8 cellular contexts compared by ENCODE assay signal in genomic region chr2:206800501-206801416, GRCh38. TPM values are rescaled to one million over a fixed set of nuclear protein-coding genes. Genes with fewer than 3 reads are reported as not detected.
DNase-seq lines count a peak whose midpoint lies in the region; ATAC-seq and TF ChIP-seq lines count a peak whose summit lies in the region.

No MANE protein-coding gene starts in this region.

- H3K27ac Mint-ChIP-seq in activated naive CD4-positive, alpha-beta T cell treated with anti-CD3 and anti-CD28 coated beads for 36 hours, result no peak overlapping the region

- WGBS in gastroesophageal sphincter (ENCODE audit: low coverage in 1 of 2), 2 donors, result 21 to 27% methylated on average over 11 to 12 of the region's 12 CpGs

- CTCF ChIA-PET in PC-9 (lab: Charles Lee), result interaction anchor here (0.6 to 1.5 kb wide), 4 partner anchors 672 to 907 kb away, joined by 3 read pairs; no protein-coding TSS in a partner anchor
- CTCF ChIA-PET in activated naive CD4-positive, alpha-beta T cell treated with anti-CD3 and anti-CD28 coated beads for 36 hours (lab: Charles Lee), result interaction anchor here (0.7 to 2.1 kb wide), 17 partner anchors 16 to 675 kb away, joined by 3 to 7 read pairs (median 4); no protein-coding TSS in a partner anchor

- no peaks in the 10 kb centered on the region for H3K9me2 ChIP-seq in PC-9 (ENCODE audit: insufficient read depth)

- TF ChIP-seq CTCF in PC-9 (conservative IDR thresholded peaks at IDR 0.05) (peak; percentile 74), gastroesophageal sphincter (IDR thresholded peaks at IDR 0.05) (peak; percentile 52 to 86 (median 78)), osteoblast (IDR thresholded peaks at IDR 0.05; ENCODE audit: extremely low read depth, low read depth, low read length) (peak; percentile 78)

- H3K36me3 ChIP-seq in PC-9 (ENCODE audit: low read depth) (no peaks in the 10 kb centered on the region), gastroesophageal sphincter (peaks cover 0 to 12% of the 10 kb centered on the region in 2 donors), osteoblast (ENCODE audit: insufficient read depth, low read length) (no peaks in the 10 kb centered on the region)

- no peaks in the 10 kb centered on the region for H3F3A ChIP-seq in PC-9 (ENCODE audit: insufficient read depth, low read depth)

- in situ Hi-C loops in KBM-7 (cut with MboI; ENCODE audit: low pct_unique_long_range_greater_than_20kb, low sequenced_read_pairs), result loop anchor here (25.0 kb wide), 1 partner anchor 662 kb away; no protein-coding TSS in a partner anchor

- no peak for TF ChIP-seq POLR2A in gastroesophageal sphincter (IDR thresholded peaks at IDR 0.05)

- H4K20me1 ChIP-seq in PC-9 (ENCODE audit: insufficient read depth) (no peaks in the 10 kb centered on the region), osteoblast (ENCODE audit: insufficient read depth, low read length) (no peaks in the 10 kb centered on the region)

- intact Hi-C loops in PC-9 (cut with micrococcal nuclease; ENCODE audit: unreplicated experiment), result loop anchor here (1.0 to 5.0 kb wide), 3 partner anchors 181 to 1272 kb away; no protein-coding TSS in a partner anchor
- intact Hi-C loops in activated naive CD4-positive, alpha-beta T cell treated with anti-CD3 and anti-CD28 coated beads for 36 hours (cut with micrococcal nuclease), result loop anchor here (1.0 to 2.0 kb wide), 6 partner anchors 107 to 673 kb away; no protein-coding TSS in a partner anchor

- DNase-seq in COLO829 (ENCODE audit: low spot score) (peak; percentile 66), KBM-7 (peak; percentile 76), PC-9 (peak; percentile 46 to 59), osteoblast (ENCODE audit: insufficient read length, low spot score, missing footprints) (no peak)
- DNase-seq in activated naive CD4-positive, alpha-beta T cell treated with anti-CD3 and anti-CD28 coated beads for 36 hours, result peak; percentile 70

- POLR2A ChIA-PET in PC-9 (lab: Charles Lee; ENCODE audit: unreplicated experiment), result no interaction called here

- no TSS peak for BruUV-seq in PC-9 (replicated peaks; lab: Mats Ljungman, UMichigan)

- H3K4me2 ChIP-seq in PC-9 (no peak overlapping the region), osteoblast (ENCODE audit: insufficient read depth, low read length) (peak overlapping the region; percentile 68)

- H2AFZ ChIP-seq in PC-9 (no peak overlapping the region), osteoblast (ENCODE audit: low read length) (no peak overlapping the region)

- no peak for TF ChIP-seq EP300 in gastroesophageal sphincter (IDR thresholded peaks at IDR 0.05)

- ATAC-seq in GM19467 (IDR thresholded peaks at IDR 0.05; ENCODE audit: unreplicated experiment) (peak; percentile 43), gastroesophageal sphincter (peak; percentile 72), HG02970 (IDR thresholded peaks at IDR 0.05; ENCODE audit: low FRiP score, unreplicated experiment) (no peak)

- H3K27me3 ChIP-seq in PC-9 (ENCODE audit: insufficient read depth, low read depth), result no peaks in the 10 kb centered on the region
- no peaks in the 10 kb centered on the region for H3K27me3 ChIP-seq in gastroesophageal sphincter
- H3K27me3 ChIP-seq in osteoblast (ENCODE audit: insufficient read depth, low read length), result no peaks in the 10 kb centered on the region

- no peaks in the 10 kb centered on the region for H3K36me3 Mint-ChIP-seq in activated naive CD4-positive, alpha-beta T cell treated with anti-CD3 and anti-CD28 coated beads for 36 hours (ENCODE audit: low read depth)

- peaks cover 31% of the 10 kb centered on the region for H3K4me1 Mint-ChIP-seq in activated naive CD4-positive, alpha-beta T cell treated with anti-CD3 and anti-CD28 coated beads for 36 hours (ENCODE audit: low read depth)

- H3K4me1 ChIP-seq in PC-9 (replicated peaks; ENCODE audit: insufficient read depth) (no peaks in the 10 kb centered on the region), gastroesophageal sphincter (peaks cover 0 to 38% (median 4%) of the 10 kb centered on the region in 3 donors), osteoblast (ENCODE audit: insufficient read depth, low read length) (peaks cover 3% of the 10 kb centered on the region)

- no peaks in the 10 kb centered on the region for H3K27me3 Mint-ChIP-seq in activated naive CD4-positive, alpha-beta T cell treated with anti-CD3 and anti-CD28 coated beads for 36 hours (ENCODE audit: low read depth)

- no peaks in the 10 kb centered on the region for H3K9me3 Mint-ChIP-seq in activated naive CD4-positive, alpha-beta T cell treated with anti-CD3 and anti-CD28 coated beads for 36 hours

- H3K79me2 ChIP-seq in PC-9 (ENCODE audit: low read depth), result no peaks in the 10 kb centered on the region
- H3K79me2 ChIP-seq in osteoblast (ENCODE audit: insufficient read depth, low read length), result no peaks in the 10 kb centered on the region

- H3K27ac ChIP-seq in PC-9 (no peak overlapping the region), gastroesophageal sphincter (peak overlapping the region in 2 of 4 donors; percentile 53 to 54), osteoblast (ENCODE audit: low read depth, low read length) (no peak overlapping the region)

- no peak overlapping the region for H3K4me3 Mint-ChIP-seq in activated naive CD4-positive, alpha-beta T cell treated with anti-CD3 and anti-CD28 coated beads for 36 hours

- no peak overlapping the region for H3K4me3 ChIP-seq in PC-9
- no peak overlapping the region for H3K4me3 ChIP-seq in gastroesophageal sphincter
- H3K4me3 ChIP-seq in osteoblast (ENCODE audit: insufficient read depth, low read length), result no peak overlapping the region

- H3K9me3 ChIP-seq in PC-9 (ENCODE audit: insufficient read depth, low read depth) (no peaks in the 10 kb centered on the region), gastroesophageal sphincter (no peaks in the 10 kb centered on the region), osteoblast (ENCODE audit: low read depth, low read length) (no peaks in the 10 kb centered on the region)

RNA-seq across cellular contexts. Expression of gene FASTKD2, which starts 35.4 kb away (rescaled TPM):
- total RNA-seq in PC-9 (2021) (12.0 and 12.1 TPM in 2 replicates), gastroesophageal sphincter (10 to 100 TPM; 24.1 to 41.2 (median 31.8) TPM), osteoblast (35.8 and 39.2 TPM in 2 replicates)
- total RNA-seq in activated naive CD4-positive, alpha-beta T cell treated with anti-CD3 and anti-CD28 coated beads for 36 hours, result 10 to 100 TPM; 21.4 to 22.8 TPM

RNA-seq across cellular contexts. Expression of gene MDH1B, which starts 35.6 kb away (rescaled TPM):
- 2.7 and 4.1 TPM in 2 replicates for total RNA-seq in PC-9 (2021)
- total RNA-seq in activated naive CD4-positive, alpha-beta T cell treated with anti-CD3 and anti-CD28 coated beads for 36 hours, result under 1 TPM; 0.86 TPM
- total RNA-seq in gastroesophageal sphincter, result 1 to 10 TPM in 2 of 4 donors, under 1 TPM in 1, not detected in 1; 0.77 to 2.3 (median 1.2) TPM
- total RNA-seq in osteoblast, result 0.88 and 2.2 TPM in 2 replicates
